ENCODE assay signal across 11 cellular contexts in genomic region chr1:153260473-153260979, GRCh38. TPM values are rescaled to one million over a fixed set of nuclear protein-coding genes. Genes with fewer than 3 reads are reported as not detected.
DNase-seq lines count a peak whose midpoint lies in the region; ATAC-seq, FAIRE-seq and TF ChIP-seq lines count a peak whose summit lies in the region.
"Had no signal": no experiment of that assay in that cellular context is flagged by ENCODE, and none has a peak within 500 bp of the region (broad histone marks: within the 10 kb centered on the region; RNA-seq: fewer than 3 reads in every experiment).

No MANE protein-coding gene starts in this region.

- no peak overlapping the region for H3K9ac ChIP-seq in kidney (ENCODE audit: low read length in 2 of 2)

- H3K36me3 Mint-ChIP-seq in CD4-positive, alpha-beta T cell (ENCODE audit: low read depth), result no peaks in the 10 kb centered on the region
- H3K36me3 Mint-ChIP-seq in activated naive CD8-positive, alpha-beta T cell, result no peaks in the 10 kb centered on the region
- H3K36me3 Mint-ChIP-seq in natural killer cell, result no peaks in the 10 kb centered on the region

- H2AFZ ChIP-seq in PC-9, result no peak overlapping the region

- intact Hi-C loops in CD4-positive, alpha-beta T cell (cut with DNase I, micrococcal nuclease), result no loop called here
- intact Hi-C loops in natural killer cell (cut with micrococcal nuclease), result no loop called here
- intact Hi-C loops in kidney (cut with DNase I), result no loop called here
- intact Hi-C loops in PC-9 (cut with micrococcal nuclease; ENCODE audit: unreplicated experiment), result no loop called here

- ATAC-seq in CD4-positive, alpha-beta T cell (ENCODE audit: poor library complexity), result peak; percentile 37
- ATAC-seq in HG02759 (IDR thresholded peaks at IDR 0.05; ENCODE audit: unreplicated experiment), result peak; percentile 34
- ATAC-seq in natural killer cell, result peak in 2 of 3 donors; percentile 46 to 63
- no peak for ATAC-seq in GM18861 (IDR thresholded peaks at IDR 0.05; ENCODE audit: unreplicated experiment)
- ATAC-seq in GM18517 (IDR thresholded peaks at IDR 0.05; ENCODE audit: unreplicated experiment), result no peak

- no peaks in the 10 kb centered on the region for H3K79me2 ChIP-seq in PC-9 (ENCODE audit: low read depth)

- H3K36me3 ChIP-seq in kidney (ENCODE audit: control insufficient read depth in 1 of 2, insufficient read depth in 2 of 2, low read length in 2 of 2) (no peaks in the 10 kb centered on the region), PC-9 (ENCODE audit: low read depth) (no peaks in the 10 kb centered on the region)

- no peak overlapping the region for H3K4me2 ChIP-seq in PC-9

- no peak overlapping the region for H3K27ac ChIP-seq in CD4-positive, alpha-beta T cell (ENCODE audit: low read depth, low read length)
- H3K27ac ChIP-seq in kidney (ENCODE audit: low read depth in 2 of 2, low read length in 2 of 2), result no peak overlapping the region
- no peak overlapping the region for H3K27ac ChIP-seq in PC-9

- peaks cover 38% of the 10 kb centered on the region for H3K27me3 Mint-ChIP-seq in CD4-positive, alpha-beta T cell
- peaks cover 25% of the 10 kb centered on the region for H3K27me3 Mint-ChIP-seq in activated naive CD8-positive, alpha-beta T cell
- H3K27me3 Mint-ChIP-seq in natural killer cell (ENCODE audit: low read depth in 2 of 2), result peaks cover 42 to 60% of the 10 kb centered on the region in 2 donors

- DNase-seq in CD4-positive, alpha-beta T cell, result peak in 1 of 10 experiments; percentile 5
- DNase-seq in natural killer cell (no peak), kidney (no peak), PC-9 (no peak)
- DNase-seq: stimulated activated naive CD4-positive, alpha-beta T cell treated with Interleukin-2 at 50 U/mL for 16 hours had no signal

- peak overlapping the region; percentile 74 for H3K4me3 Mint-ChIP-seq in CD4-positive, alpha-beta T cell
- H3K4me3 Mint-ChIP-seq in activated naive CD8-positive, alpha-beta T cell, result peak overlapping the region; percentile 73
- H3K4me3 Mint-ChIP-seq in natural killer cell, result peak overlapping the region; percentile 79

- FAIRE-seq in kidney (lab: Jason Lieb, UNC), result no peak

- no peaks in the 10 kb centered on the region for H3K9me3 Mint-ChIP-seq in CD4-positive, alpha-beta T cell
- H3K9me3 Mint-ChIP-seq in activated naive CD8-positive, alpha-beta T cell (ENCODE audit: low read depth), result no peaks in the 10 kb centered on the region
- no peaks in the 10 kb centered on the region for H3K9me3 Mint-ChIP-seq in natural killer cell

- H3K4me1 ChIP-seq in kidney (ENCODE audit: control insufficient read depth in 1 of 2, insufficient read depth in 1 of 2, low read depth in 1 of 2, low read length in 2 of 2) (peaks cover 4% of the 10 kb centered on the region in 2 donors), PC-9 (replicated peaks; ENCODE audit: insufficient read depth) (no peaks in the 10 kb centered on the region)

- peak overlapping the region; percentile 28 for H3K27ac Mint-ChIP-seq in CD4-positive, alpha-beta T cell
- peak overlapping the region; percentile 11 for H3K27ac Mint-ChIP-seq in activated naive CD8-positive, alpha-beta T cell
- H3K27ac Mint-ChIP-seq in natural killer cell, result peak overlapping the region in 1 of 2 donors; percentile 10

- no peaks in the 10 kb centered on the region for H3K9me2 ChIP-seq in PC-9 (ENCODE audit: insufficient read depth)

- CTCF ChIA-PET in CD4-positive, alpha-beta T cell (lab: Charles Lee), result no interaction called here
- CTCF ChIA-PET in PC-9 (lab: Charles Lee), result no interaction called here

- H4K20me1 ChIP-seq in PC-9 (ENCODE audit: insufficient read depth), result no peaks in the 10 kb centered on the region

- no peak for TF ChIP-seq CTCF in CD4-positive, alpha-beta T cell (IDR thresholded peaks at IDR 0.05)
- TF ChIP-seq CTCF in natural killer cell (IDR thresholded peaks at IDR 0.05) (no peak), kidney (IDR thresholded peaks at IDR 0.05; ENCODE audit: borderline replicate concordance, extremely low read depth, insufficient read depth) (no peak), PC-9 (conservative IDR thresholded peaks at IDR 0.05) (no peak)

- no peaks in the 10 kb centered on the region for H3K9me3 ChIP-seq in CD4-positive, alpha-beta T cell (ENCODE audit: control insufficient read depth, low read length)
- H3K9me3 ChIP-seq in kidney (ENCODE audit: control insufficient read depth in 1 of 2, low read length in 2 of 2), result no peaks in the 10 kb centered on the region
- no peaks in the 10 kb centered on the region for H3K9me3 ChIP-seq in PC-9 (ENCODE audit: insufficient read depth, low read depth)

- H3K27me3 ChIP-seq in CD4-positive, alpha-beta T cell (ENCODE audit: control insufficient read depth, insufficient read depth, low read length), result peaks cover 39% of the 10 kb centered on the region
- peaks cover 41% of the 10 kb centered on the region for H3K27me3 ChIP-seq in PC-9 (ENCODE audit: insufficient read depth, low read depth)

- H3K4me3 ChIP-seq in kidney (ENCODE audit: low read length in 2 of 2), result no peak overlapping the region
- no peak overlapping the region for H3K4me3 ChIP-seq in PC-9

- no TSS peak for BruUV-seq in PC-9 (replicated peaks; lab: Mats Ljungman, UMichigan)

- peaks cover 42% of the 10 kb centered on the region for H3K4me1 Mint-ChIP-seq in CD4-positive, alpha-beta T cell (ENCODE audit: low read depth)
- peaks cover 24% of the 10 kb centered on the region for H3K4me1 Mint-ChIP-seq in activated naive CD8-positive, alpha-beta T cell (ENCODE audit: low read depth)
- peaks cover 29% of the 10 kb centered on the region in 2 donors for H3K4me1 Mint-ChIP-seq in natural killer cell

- POLR2A ChIA-PET in CD4-positive, alpha-beta T cell (lab: Charles Lee), result no interaction called here
- POLR2A ChIA-PET in PC-9 (lab: Charles Lee; ENCODE audit: unreplicated experiment), result no interaction called here

- H3F3A ChIP-seq in PC-9 (ENCODE audit: insufficient read depth, low read depth), result no peaks in the 10 kb centered on the region

RNA-seq across cellular contexts. Expression of gene LORICRIN, which starts 1.0 kb away (rescaled TPM):
- not detected for total RNA-seq in CD4-positive, alpha-beta T cell
- total RNA-seq in natural killer cell (not detected), kidney (not detected), PC-9 (2021) (not detected in 2 replicates)
- not detected for polyA plus RNA-seq in kidney (ENCODE audit: insufficient read depth, low read depth, low replicate concordance)
- total RNA-seq: fibroblast of lung, occipital lobe had no signal
- polyA plus RNA-seq: fibroblast of lung had no signal

RNA-seq across cellular contexts. Expression of gene PRR9, which starts 43.1 kb away (rescaled TPM):
- total RNA-seq in CD4-positive, alpha-beta T cell, result not detected
- total RNA-seq in natural killer cell (not detected), kidney (not detected), PC-9 (2021) (not detected in 2 replicates)
- polyA plus RNA-seq in kidney (ENCODE audit: insufficient read depth, low read depth, low replicate concordance), result not detected
- total RNA-seq: fibroblast of lung, occipital lobe had no signal
- polyA plus RNA-seq: fibroblast of lung had no signal

RNA-seq across cellular contexts. Expression of gene PGLYRP3, which starts 52.2 kb away (rescaled TPM):
- total RNA-seq in CD4-positive, alpha-beta T cell, result not detected
- total RNA-seq in natural killer cell (not detected), kidney (not detected), PC-9 (2021) (not detected in 2 replicates)
- polyA plus RNA-seq in kidney (ENCODE audit: insufficient read depth, low read depth, low replicate concordance), result not detected
- total RNA-seq: fibroblast of lung, occipital lobe had no signal
- polyA plus RNA-seq: fibroblast of lung had no signal

RNA-seq across cellular contexts. Expression of gene LELP1, which starts 57.3 kb away (rescaled TPM):
- total RNA-seq in CD4-positive, alpha-beta T cell, result not detected
- total RNA-seq in natural killer cell (not detected), kidney (not detected), PC-9 (2021) (not detected in 2 replicates)
- polyA plus RNA-seq in kidney (ENCODE audit: insufficient read depth, low read depth, low replicate concordance), result not detected
- total RNA-seq: fibroblast of lung, occipital lobe had no signal
- polyA plus RNA-seq: fibroblast of lung had no signal

Comparison
In these comparisons a context has a peak if more than half of its experiments do, and no peak if none do; other contexts are left out.
1. ATAC-seq: peak in CD4-positive, alpha-beta T cell (single experiment), HG02759 (single experiment) and natural killer cell (2 of 3); none in GM18861 (single experiment) and GM18517 (single experiment).
2. Peak in every context shown above with its lines, with median percentiles within 50 percentile points of each other: H3K4me3 Mint-ChIP-seq.